In genomic region chr4:14280567-14280966, GRCh38 we compare ENCODE assay signal across 8 cellular contexts.
"Had no signal": no experiment of that assay in that cellular context is flagged by ENCODE, and none has a peak within 500 bp of the region (broad histone marks: within the 10 kb centered on the region; RNA-seq: fewer than 3 reads in every experiment).

No MANE protein-coding gene starts in this region.

- ATAC-seq: GM23338, K562 had no signal

- FAIRE-seq: H1, H54, HTR-8/SVneo, K562 had no signal

- H3K4me3 ChIP-seq: GM23338, K562 had no signal

- H2AFZ ChIP-seq: GM23338 had no signal

- DNase-seq: H9, HCEC 1CT, IMR-90 had no signal

- H3K4me2 ChIP-seq: GM23338 had no signal
